In the genomic region with DNA sequence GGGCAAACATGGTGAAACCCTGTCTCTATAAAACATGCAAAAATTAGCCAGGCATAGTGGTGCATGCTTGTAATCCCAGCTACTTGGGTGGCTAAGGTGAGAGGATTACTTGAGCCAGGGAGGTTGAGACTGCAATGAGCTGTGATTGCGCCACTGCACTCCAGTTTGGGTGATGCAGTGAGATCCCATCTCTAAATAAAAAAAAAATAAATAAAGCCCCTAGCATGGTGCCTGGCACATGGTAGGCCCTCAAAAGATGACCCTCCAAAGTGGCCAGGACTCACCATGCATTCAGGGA, we compare ENCODE assay signal across 12 cellular contexts.
DNase-seq lines count a peak whose midpoint lies in the region; ATAC-seq and TF ChIP-seq lines count a peak whose summit lies in the region.
"Had no signal": no experiment of that assay in that cellular context is flagged by ENCODE, and none has a peak within 500 bp of the region (broad histone marks: within the 10 kb centered on the region; RNA-seq: fewer than 3 reads in every experiment).

No MANE protein-coding gene starts in this region.

- H3K4me1 ChIP-seq in Panc1 (ENCODE audit: control insufficient read depth, insufficient read depth, low read length) (peaks cover 41% of the 10 kb centered on the region), suprapubic skin (peaks cover 27% of the 10 kb centered on the region)

- H3K36me3 Mint-ChIP-seq in activated naive CD4-positive, alpha-beta T cell treated with anti-CD3 and anti-CD28 coated beads, Interleukin-2, amount 10 ng/mL, durations not matched to agents 7 days and 5 days, result peaks cover 37% of the 10 kb centered on the region

- H3K27me3 Mint-ChIP-seq in activated naive CD4-positive, alpha-beta T cell treated with anti-CD3 and anti-CD28 coated beads, Interleukin-2, amount 10 ng/mL, durations not matched to agents 7 days and 5 days, result no peaks in the 10 kb centered on the region

- peaks cover 94% of the 10 kb centered on the region for H3K4me1 Mint-ChIP-seq in activated naive CD4-positive, alpha-beta T cell treated with anti-CD3 and anti-CD28 coated beads, Interleukin-2, amount 10 ng/mL, durations not matched to agents 7 days and 5 days

- no TSS peak for BruUV-seq in Panc1 (replicated peaks; lab: Mats Ljungman, UMichigan)

- no peaks in the 10 kb centered on the region for H3K36me3 ChIP-seq in Panc1 (ENCODE audit: control insufficient read depth, insufficient read depth, low read length)
- no peaks in the 10 kb centered on the region for H3K36me3 ChIP-seq in suprapubic skin
- H3K36me3 ChIP-seq: thoracic aorta had no signal

- in situ Hi-C loops in Panc1 (cut with HindIII; ENCODE audit: low pct_unique_long_range_greater_than_20kb, low sequenced_read_pairs), result no loop called here

- no peaks in the 10 kb centered on the region for H3K9me3 ChIP-seq in Panc1 (ENCODE audit: control insufficient read depth, insufficient read depth, low read depth, low read length)
- H3K9me3 ChIP-seq in suprapubic skin, result no peaks in the 10 kb centered on the region
- H3K9me3 ChIP-seq: thoracic aorta had no signal

- 95% methylated on average over 1 of the region's 1 CpG for WGBS in suprapubic skin

- no peak for TF ChIP-seq POLR2A in suprapubic skin (IDR thresholded peaks at IDR 0.05)

- H3K27me3 ChIP-seq in Panc1 (ENCODE audit: control insufficient read depth, insufficient read depth, low read length) (no peaks in the 10 kb centered on the region), suprapubic skin (no peaks in the 10 kb centered on the region)

- no peak overlapping the region for H3K4me3 Mint-ChIP-seq in activated naive CD4-positive, alpha-beta T cell treated with anti-CD3 and anti-CD28 coated beads, Interleukin-2, amount 10 ng/mL, durations not matched to agents 7 days and 5 days

- DNase-seq in activated naive CD4-positive, alpha-beta T cell treated with anti-CD3 and anti-CD28 coated beads, Interleukin-2, amount 10 ng/mL, durations not matched to agents 7 days and 5 days, result no peak
- DNase-seq in activated naive CD4-positive, alpha-beta T cell (lab: John Stamatoyannopoulos, UW), result no peak
- DNase-seq in Panc1 (ENCODE audit: low read depth, low spot score) (no peak), epithelial cell of prostate (ENCODE audit: low read depth, low spot score) (no peak), suprapubic skin (ENCODE audit: low spot score in 2 of 2) (no peak), DMS153 (lab: John Stamatoyannopoulos, UW) (no peak)
- DNase-seq: activated T-cell treated with anti-CD3 and anti-CD28 coated beads for 4 hours, mesendoderm, SIG-M5 had no signal

- POLR2A ChIA-PET in Panc1 (lab: Charles Lee), result no interaction called here

- peak overlapping the region; percentile 86 for H3K27ac Mint-ChIP-seq in activated naive CD4-positive, alpha-beta T cell treated with anti-CD3 and anti-CD28 coated beads, Interleukin-2, amount 10 ng/mL, durations not matched to agents 7 days and 5 days

- H3K9me3 Mint-ChIP-seq in activated naive CD4-positive, alpha-beta T cell treated with anti-CD3 and anti-CD28 coated beads, Interleukin-2, amount 10 ng/mL, durations not matched to agents 7 days and 5 days, result no peaks in the 10 kb centered on the region

- ATAC-seq in Panc1, result no peak
- ATAC-seq in GM19467 (IDR thresholded peaks at IDR 0.05; ENCODE audit: unreplicated experiment), result no peak
- ATAC-seq in HG03135 (IDR thresholded peaks at IDR 0.05; ENCODE audit: unreplicated experiment), result no peak

- no peak overlapping the region for H3K4me3 ChIP-seq in Panc1 (ENCODE audit: low read depth in 2 of 2, low read length in 2 of 2)
- H3K4me3 ChIP-seq in suprapubic skin, result no peak overlapping the region
- H3K4me3 ChIP-seq: thoracic aorta had no signal

- intact Hi-C loops in Panc1 (cut with micrococcal nuclease; ENCODE audit: unreplicated experiment), result no loop called here

- TF ChIP-seq EP300 in suprapubic skin (IDR thresholded peaks at IDR 0.05), result no peak

- no peak for TF ChIP-seq CTCF in Panc1 (IDR thresholded peaks at IDR 0.05)
- TF ChIP-seq CTCF in suprapubic skin (IDR thresholded peaks at IDR 0.05), result no peak

- CTCF ChIA-PET in activated naive CD4-positive, alpha-beta T cell treated with anti-CD3 and anti-CD28 coated beads, Interleukin-2, amount 10 ng/mL, durations not matched to agents 7 days and 5 days (lab: Charles Lee), result interaction anchor here (1.4 to 2.4 kb wide), 5 partner anchors 19 to 120 kb away, joined by 4 to 23 read pairs (median 9); no protein-coding TSS in a partner anchor
- CTCF ChIA-PET in Panc1 (lab: Charles Lee), result no interaction called here

- peak overlapping the region; percentile 82 for H3K27ac ChIP-seq in Panc1 (ENCODE audit: low read length)
- peak overlapping the region; percentile 39 for H3K27ac ChIP-seq in epithelial cell of prostate
- peak overlapping the region; percentile 30 for H3K27ac ChIP-seq in suprapubic skin
- H3K27ac ChIP-seq: thoracic aorta had no signal

Comparison
In these comparisons a context has a peak if more than half of its experiments do, and no peak if none do; other contexts are left out.
1. H3K27ac ChIP-seq: peak in every context shown above with its lines; median percentile 82 in Panc1; 39 in epithelial cell of prostate; 30 in suprapubic skin.